In genomic region chr14:95534299-95535225, GRCh38 we compare ENCODE assay signal across 8 cellular contexts. TPM values are rescaled to one million over a fixed set of nuclear protein-coding genes. Genes with fewer than 3 reads are reported as not detected.
A peak's percentile ranks its signal among the peaks of the same experiment; 100 is the strongest.
DNase-seq lines count a peak whose midpoint lies in the region; ATAC-seq and FAIRE-seq lines count a peak whose summit lies in the region.

GLRX5 (plus strand) TSS chr14:95535050; CDS start chr14:95535090, 40 bp downstream.

- H3K36me3 Mint-ChIP-seq in activated T-cell treated with anti-CD3 and anti-CD28 coated beads, Interleukin-2, amount 50 U/mL, for 72 hours (ENCODE audit: insufficient read depth in 2 of 2): peaks cover 4 to 7% of the 10 kb centered on the region in 2 donors

- no peaks in the 10 kb centered on the region for H3K9me3 Mint-ChIP-seq in activated T-cell treated with anti-CD3 and anti-CD28 coated beads, Interleukin-2, amount 50 U/mL, for 72 hours

- no peaks in the 10 kb centered on the region for H3K9me3 ChIP-seq in KOPT-K1 (ENCODE audit: insufficient read depth, low read length, poor library complexity, severe bottlenecking)
- no peaks in the 10 kb centered on the region for H3K9me3 ChIP-seq in muscle layer of colon (ENCODE audit: low read length)

- FAIRE-seq in RCC 7860 (lab: Jason Lieb, UNC): peak; percentile 86

- ATAC-seq in GM21786 (IDR thresholded peaks at IDR 0.05; ENCODE audit: unreplicated experiment) (peak; percentile 94), esophagus mucosa (peak; percentile 96)
- peak; percentile 90 to 91 for ATAC-seq in activated T-cell treated with anti-CD3 and anti-CD28 coated beads, Interleukin-2, amount 50 U/mL, for 72 hours (replicated peaks in 1 of 2)

- peak within 1 kb of the TSS; percentile 91 for H3K27ac Mint-ChIP-seq in activated T-cell treated with anti-CD3 and anti-CD28 coated beads, Interleukin-2, amount 50 U/mL, for 72 hours

- H3K4me1 ChIP-seq in muscle layer of colon (ENCODE audit: insufficient read depth, low read length): peaks cover 34% of the 10 kb centered on the region

- no peaks in the 10 kb centered on the region for H3K27me3 ChIP-seq in muscle layer of colon (ENCODE audit: control insufficient read depth in 1 of 2, insufficient read depth in 2 of 2, low read length in 2 of 2)

- peaks cover 69% of the 10 kb centered on the region for H3K4me1 Mint-ChIP-seq in activated T-cell treated with anti-CD3 and anti-CD28 coated beads, Interleukin-2, amount 50 U/mL, for 72 hours (ENCODE audit: low read depth)

- peak within 1 kb of the TSS; percentile 86 for H3K27ac ChIP-seq in KOPT-K1 (ENCODE audit: low read depth, low read length, poor library complexity, severe bottlenecking)
- peak within 1 kb of the TSS; percentile 86 for H3K27ac ChIP-seq in muscle layer of colon (ENCODE audit: low read depth, low read length)

- H3K4me3 Mint-ChIP-seq in activated T-cell treated with anti-CD3 and anti-CD28 coated beads, Interleukin-2, amount 50 U/mL, for 72 hours: peak within 1 kb of the TSS; percentile 91 to 97

- H3K36me3 ChIP-seq in KOPT-K1 (ENCODE audit: insufficient read depth, low read length) (peaks cover 36% of the 10 kb centered on the region), muscle layer of colon (ENCODE audit: insufficient read depth, low read length) (no peaks in the 10 kb centered on the region)

- peak; percentile 100 for DNase-seq in DMS79 (lab: John Stamatoyannopoulos, UW)
- peak; percentile 98 for DNase-seq in RCC 7860 (ENCODE audit: low spot score)
- peak; percentile 95 to 99 for DNase-seq in activated T-cell treated with anti-CD3 and anti-CD28 coated beads, Interleukin-2, amount 50 U/mL, for 72 hours
- DNase-seq in stimulated activated CD8-positive, alpha-beta memory T cell treated with anti-CD3 and anti-CD28 coated beads, Interleukin-7, amount 100 ng/mL, for 24 hours (ENCODE audit: low read depth): peak; percentile 94

- H3K9ac ChIP-seq in muscle layer of colon (ENCODE audit: low read length): peak within 1 kb of the TSS; percentile 82

- no peaks in the 10 kb centered on the region for H3K27me3 Mint-ChIP-seq in activated T-cell treated with anti-CD3 and anti-CD28 coated beads, Interleukin-2, amount 50 U/mL, for 72 hours (ENCODE audit: low read depth)

- peak within 1 kb of the TSS; percentile 80 to 95 for H3K4me3 ChIP-seq in muscle layer of colon (ENCODE audit: low read depth in 1 of 2, low read length in 2 of 2)

RNA-seq across cellular contexts. Expression of gene GLRX5, which starts in this region (rescaled TPM):
- 10 to 100 TPM; 23.1 to 26.3 TPM for total RNA-seq in activated T-cell treated with anti-CD3 and anti-CD28 coated beads, Interleukin-2, amount 50 U/mL, for 72 hours
- total RNA-seq in esophagus mucosa: 27.8 TPM

Comparison
In these comparisons a context has a peak if more than half of its experiments do, and no peak if none do; other contexts are left out.
1. Peak in every context shown above with its lines: DNase-seq, ATAC-seq, H3K4me3 ChIP-seq and H3K27ac ChIP-seq.